Comparison of ENCODE assay signal across 8 cellular contexts in genomic region chr1:112337028-112337531, GRCh38. TPM values are rescaled to one million over a fixed set of nuclear protein-coding genes. Genes with fewer than 3 reads are reported as not detected.
A peak's percentile ranks its signal among the peaks of the same experiment; 100 is the strongest.
DNase-seq lines count a peak whose midpoint lies in the region; ATAC-seq and TF ChIP-seq lines count a peak whose summit lies in the region.

No MANE protein-coding gene starts in this region.

- DNase-seq in D341Med (ENCODE audit: low spot score) (peak; percentile 56), HFFc6 (peak; percentile 35), RPMI8226 (peak; percentile 3), dorsolateral prefrontal cortex (peak in 7 of 10 donors; percentile 27 to 65 (median 59)), myocyte (ENCODE audit: low read depth) (peak; percentile 75), SK-N-DZ (ENCODE audit: low spot score) (no peak)

- H3K4me3 ChIP-seq in dorsolateral prefrontal cortex: peak overlapping the region in 5 of 59 donors; percentile 3 to 19 (median 14)

- TF ChIP-seq CTCF in HFFc6 (IDR thresholded peaks at IDR 0.05) (peak; percentile 78), dorsolateral prefrontal cortex (IDR thresholded peaks at IDR 0.05 in 54 of 56, conservative IDR thresholded peaks at IDR 0.05 in 2 of 56; ENCODE audit: low read depth in 1 of 56, partially characterized antibody in 56 of 56) (peak in 55 of 56 donors; percentile 18 to 77 (median 57))

- peaks cover 10% of the 10 kb centered on the region for H3K4me1 Mint-ChIP-seq in HFFc6 (ENCODE audit: low read depth)

- no peak overlapping the region for H3K4me3 Mint-ChIP-seq in HFFc6

- peaks cover 47% of the 10 kb centered on the region for H3K27me3 Mint-ChIP-seq in HFFc6 (ENCODE audit: insufficient read depth)

- H3K27ac ChIP-seq in dorsolateral prefrontal cortex: peak overlapping the region in 10 of 59 donors; percentile 4 to 59 (median 16)

- ATAC-seq in GM19035 (IDR thresholded peaks at IDR 0.05; ENCODE audit: unreplicated experiment): no peak
- ATAC-seq in HG02840 (IDR thresholded peaks at IDR 0.05; ENCODE audit: low FRiP score, unreplicated experiment): no peak

- no peak overlapping the region for H3K27ac Mint-ChIP-seq in HFFc6

- no peaks in the 10 kb centered on the region for H3K36me3 Mint-ChIP-seq in HFFc6 (ENCODE audit: low read depth)

- H3K9me3 Mint-ChIP-seq in HFFc6: no peaks in the 10 kb centered on the region

- intact Hi-C loops in dorsolateral prefrontal cortex (cut with DNase I): loop anchor here in 1 of 2 donors (10.0 kb wide), 1 partner anchor 342 kb away; no protein-coding TSS in a partner anchor

- no peaks in the 10 kb centered on the region for H3K27me3 ChIP-seq in dorsolateral prefrontal cortex

RNA-seq across cellular contexts. Expression of gene CTTNBP2NL, which starts 58.9 kb away (rescaled TPM):
- 10 to 100 TPM; 71.9 to 80.8 (median 76.5) TPM for total RNA-seq in HFFc6 (2021; fragmentation: NEBNext Ultra II Directional; extraction: Animal tissue kit (Norgen Biotek cat#: 25700))
- total RNA-seq in dorsolateral prefrontal cortex (10 to 100 TPM; 24.0 to 48.1 (median 32.7) TPM), myocyte (11.8 and 12.2 TPM in 2 replicates)
- polyA plus RNA-seq in myocyte (2012): 10.6 TPM
- 8.8 and 9.4 TPM in 2 replicates for polyA plus RNA-seq in SK-N-DZ (2014; cell fraction: cytosol; rRNA removed)
- 3.7 and 4.7 TPM in 2 replicates for polyA plus RNA-seq in SK-N-DZ (2014; cell fraction: nucleus; rRNA removed)
